In genomic region chr7:155649588-155649987, GRCh38 we compare ENCODE assay signal across 12 cellular contexts.
"Had no signal": no experiment of that assay in that cellular context is flagged by ENCODE, and none has a peak within 500 bp of the region (broad histone marks: within the 10 kb centered on the region; RNA-seq: fewer than 3 reads in every experiment).

No MANE protein-coding gene starts in this region.

- H3K36me3 ChIP-seq: adrenal gland, colonic mucosa, ovary had no signal

- H3K9me3 ChIP-seq: colonic mucosa, ovary had no signal

- H3K27ac Mint-ChIP-seq: neural progenitor cell, T-helper 17 cell had no signal

- H3K4me3 Mint-ChIP-seq: neural progenitor cell had no signal

- H3K27me3 Mint-ChIP-seq: T-helper 17 cell had no signal

- H3K4me3 ChIP-seq: adrenal gland, colonic mucosa, neural progenitor cell, ovary, tibial artery had no signal

- H3K27ac ChIP-seq: adrenal gland, colonic mucosa, neural progenitor cell, ovary, tibial artery had no signal

- ATAC-seq: T-helper 17 cell had no signal

- DNase-seq: activated CD4-positive, alpha-beta T cell treated with anti-CD3 and anti-CD28 coated beads, Interleukin-2, amount 50 U/mL, for 1 hour; activated CD4-positive, CD25-positive, alpha-beta regulatory T cell; activated naive CD4-positive, alpha-beta T cell; adrenal gland; colonic mucosa; foreskin melanocyte; head of caudate nucleus; ovary; stimulated activated CD4-positive, alpha-beta T cell treated with anti-CD3 and anti-CD28 coated beads, Interleukin-15, amount 100 ng/mL, for 24 hours; T-helper 17 cell; tibial artery had no signal

- H3K27me3 ChIP-seq: adrenal gland, colonic mucosa, neural progenitor cell, ovary, tibial artery had no signal
